Comparison of ENCODE assay signal across 30 cellular contexts in the genomic region with DNA sequence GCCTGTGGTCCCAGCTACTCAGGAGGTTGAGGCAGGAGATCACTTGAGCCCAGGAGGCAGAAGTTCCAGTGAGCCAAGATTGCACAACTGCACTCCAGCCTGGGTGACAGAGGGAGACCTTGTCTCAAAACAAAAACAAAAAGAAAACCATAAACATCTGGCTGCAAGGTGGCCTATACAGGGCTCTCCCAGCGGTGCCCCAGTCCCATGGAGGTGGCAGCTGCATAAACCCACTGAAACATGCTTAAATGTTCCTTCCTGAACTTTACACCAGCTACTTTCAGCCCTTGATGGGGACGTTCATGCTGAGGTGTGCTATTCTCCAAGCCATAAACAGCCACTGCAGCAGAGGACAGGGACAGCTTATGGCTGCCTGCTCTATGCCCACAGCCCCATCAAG.
"Had no signal": no experiment of that assay in that cellular context is flagged by ENCODE, and none has a peak within 500 bp of the region (broad histone marks: within the 10 kb centered on the region; RNA-seq: fewer than 3 reads in every experiment).

No MANE protein-coding gene starts in this region.

- H3K4me1 Mint-ChIP-seq: natural killer cell; nephron; stimulated activated memory B cell treated with anti-CD40 and anti-IgM and Interleukin-4, amounts not matched to agents 10 μg/mL and 1 μg/mL and 100 μg/mL, for 72 hours; stimulated activated naive CD8-positive, alpha-beta T cell treated with anti-CD3 and anti-CD28 coated beads, Interleukin-15, amount 100 ng/mL, for 72 hours had no signal

- H3K9me3 ChIP-seq: ovary, psoas muscle, right lobe of liver, spleen, suprapubic skin, testis, tibial artery, transverse colon, upper lobe of right lung, uterus had no signal

- ATAC-seq: naive thymus-derived CD4-positive, alpha-beta T cell; natural killer cell; psoas muscle; right lobe of liver; stimulated activated memory B cell treated with anti-CD40 and anti-IgM and Interleukin-4, amounts not matched to agents 10 μg/mL and 1 μg/mL and 100 μg/mL, for 72 hours; stimulated activated naive CD8-positive, alpha-beta T cell treated with anti-CD3 and anti-CD28 coated beads, Interleukin-15, amount 100 ng/mL, for 72 hours; stimulated activated naive CD8-positive, alpha-beta T cell treated with anti-CD3 and anti-CD28 coated beads, Interleukin-15, Interleukin-2, amounts not matched to agents 100 U/mL and 50 U/mL, for 24 hours had no signal

- H3K4me1 ChIP-seq: neural progenitor cell, parathyroid adenoma, psoas muscle, right lobe of liver, spleen, suprapubic skin, testis, tibial artery, transverse colon, upper lobe of right lung, uterus had no signal

- H3K36me3 ChIP-seq: ovary, uterus had no signal

- H3K27ac Mint-ChIP-seq: naive thymus-derived CD4-positive, alpha-beta T cell; natural killer cell; nephron; neural progenitor cell; progenitor cell of endocrine pancreas; stimulated activated memory B cell treated with anti-CD40 and anti-IgM and Interleukin-4, amounts not matched to agents 10 μg/mL and 1 μg/mL and 100 μg/mL, for 72 hours; type B pancreatic cell had no signal

- H3K4me2 ChIP-seq: neural progenitor cell, smooth muscle cell had no signal

- DNase-seq: naive thymus-derived CD4-positive, alpha-beta T cell; natural killer cell; ovary; psoas muscle; right cardiac atrium; right lobe of liver; spleen; stimulated activated CD4-positive, alpha-beta T cell treated with anti-CD3 and anti-CD28 coated beads, Interleukin-12 subunit alpha, Interleukin-12 subunit beta, amount 100 ng/mL, for 4 hours; stimulated activated CD4-positive, alpha-beta T cell treated with anti-CD3 and anti-CD28 coated beads, Interleukin-1b, Interleukin-23, amount 100 ng/mL, for 48 hours; stimulated activated CD4-positive, alpha-beta T cell treated with anti-CD3 and anti-CD28 coated beads, Interleukin-4, amount 100 ng/mL, for 1 hour; stimulated activated CD4-positive, alpha-beta T cell treated with anti-CD3 and anti-CD28 coated beads, Interleukin-4, amount 100 ng/mL, for 4 hours; stimulated activated CD8-positive, alpha-beta memory T cell treated with anti-CD3 and anti-CD28 coated beads, Interleukin-4, amount 100 ng/mL, for 48 hours; stimulated activated naive CD4-positive, alpha-beta T cell; stimulated activated naive CD8-positive, alpha-beta T cell treated with anti-CD3 and anti-CD28 coated beads, Interleukin-15, amount 100 ng/mL, for 72 hours; stimulated activated naive CD8-positive, alpha-beta T cell treated with anti-CD3 and anti-CD28 coated beads, Interleukin-15, Interleukin-2, amounts not matched to agents 100 U/mL and 50 U/mL, for 24 hours; substantia nigra; testis; tibial artery; transverse colon; upper lobe of right lung; uterus had no signal

- H3K27me3 ChIP-seq: neural progenitor cell, ovary, right lobe of liver, spleen, suprapubic skin, testis, tibial artery, transverse colon, upper lobe of right lung, uterus had no signal

- H3K9ac ChIP-seq: neural progenitor cell, parathyroid adenoma had no signal

- H3K27ac ChIP-seq: neural progenitor cell, ovary, parathyroid adenoma, psoas muscle, right lobe of liver, skin epidermis, spleen, suprapubic skin, testis, tibial artery, transverse colon, upper lobe of right lung, uterus had no signal

- H3K9me3 Mint-ChIP-seq: naive thymus-derived CD4-positive, alpha-beta T cell; natural killer cell; nephron; neural progenitor cell; stimulated activated memory B cell treated with anti-CD40 and anti-IgM and Interleukin-4, amounts not matched to agents 10 μg/mL and 1 μg/mL and 100 μg/mL, for 72 hours; stimulated activated naive CD8-positive, alpha-beta T cell treated with anti-CD3 and anti-CD28 coated beads, Interleukin-15, amount 100 ng/mL, for 72 hours; type B pancreatic cell had no signal

- H3K4me3 ChIP-seq: neural progenitor cell, ovary, psoas muscle, right lobe of liver, skin epidermis, smooth muscle cell, spleen, suprapubic skin, testis, tibial artery, transverse colon, upper lobe of right lung, uterus had no signal

- H3K79me2 ChIP-seq: parathyroid adenoma had no signal

- H3K27me3 Mint-ChIP-seq: naive thymus-derived CD4-positive, alpha-beta T cell; progenitor cell of endocrine pancreas; stimulated activated memory B cell treated with anti-CD40 and anti-IgM and Interleukin-4, amounts not matched to agents 10 μg/mL and 1 μg/mL and 100 μg/mL, for 72 hours; stimulated activated naive CD8-positive, alpha-beta T cell treated with anti-CD3 and anti-CD28 coated beads, Interleukin-15, amount 100 ng/mL, for 72 hours; type B pancreatic cell had no signal

- H2AFZ ChIP-seq: neural progenitor cell, parathyroid adenoma had no signal

- H3K4me3 Mint-ChIP-seq: naive thymus-derived CD4-positive, alpha-beta T cell; natural killer cell; nephron; neural progenitor cell; stimulated activated memory B cell treated with anti-CD40 and anti-IgM and Interleukin-4, amounts not matched to agents 10 μg/mL and 1 μg/mL and 100 μg/mL, for 72 hours; stimulated activated naive CD8-positive, alpha-beta T cell treated with anti-CD3 and anti-CD28 coated beads, Interleukin-15, amount 100 ng/mL, for 72 hours; type B pancreatic cell had no signal
